ENCODE assay signal across 1 cellular context in genomic region chr1:145891587-145892485, GRCh38.
TF ChIP-seq lines count a peak whose summit lies in the region.

No MANE protein-coding gene starts in this region.

TF ChIP-seq in HEK293, 187 proteins besides CTCF, POLR2A, EP300 and RAD21 (continued from another document and continues in another):
- no peak for TF ChIP-seq ZSCAN5A (tag by site-specific recombination; IDR thresholded peaks at IDR 0.05)
- peak; percentile 71 for TF ChIP-seq ZNF692 (tag by site-specific recombination; IDR thresholded peaks at IDR 0.05)
- no peak for TF ChIP-seq ZNF221 (tag by site-specific recombination; IDR thresholded peaks at IDR 0.05; ENCODE audit: borderline replicate concordance)
- no peak; the same call in 1 of the 2 replicates for TF ChIP-seq ZNF610 (tag by site-specific recombination; IDR thresholded peaks at IDR 0.05; ENCODE audit: borderline replicate concordance)
- TF ChIP-seq ZNF2 (tag by site-specific recombination; IDR thresholded peaks at IDR 0.05) = peak; percentile 87
- no peak for TF ChIP-seq ZNF148 (tag by site-specific recombination; IDR thresholded peaks at IDR 0.05; ENCODE audit: borderline replicate concordance)
- no peak for TF ChIP-seq BCL11B (tag by site-specific recombination; IDR thresholded peaks at IDR 0.05; ENCODE audit: low read depth)
- TF ChIP-seq ZNF677 (tag by site-specific recombination; IDR thresholded peaks at IDR 0.05) = no peak
- TF ChIP-seq ZNF157 (tag by site-specific recombination; IDR thresholded peaks at IDR 0.05) = no peak
- peak; percentile 89 for TF ChIP-seq GLIS1 (tag by site-specific recombination; IDR thresholded peaks at IDR 0.05)
- TF ChIP-seq ZNF626 (tag by site-specific recombination; IDR thresholded peaks at IDR 0.05) = no peak
- TF ChIP-seq FEZF1 (tag by site-specific recombination; IDR thresholded peaks at IDR 0.05) = peak; percentile 44; the same call in 1 of the 2 replicates
- TF ChIP-seq ZSCAN16 (tag by site-specific recombination; IDR thresholded peaks at IDR 0.05) = no peak
- TF ChIP-seq ZNF433 (tag by site-specific recombination; IDR thresholded peaks at IDR 0.05; ENCODE audit: low read depth) = no peak
- TF ChIP-seq ZNF621 (tag by site-specific recombination; IDR thresholded peaks at IDR 0.05) = no peak
- no peak for TF ChIP-seq ZNF747 (tag by site-specific recombination; IDR thresholded peaks at IDR 0.05)
- TF ChIP-seq ZNF248 (tag by site-specific recombination; IDR thresholded peaks at IDR 0.05) = no peak
- TF ChIP-seq ZNF23 (tag by site-specific recombination; IDR thresholded peaks at IDR 0.05; ENCODE audit: borderline replicate concordance) = no peak
- no peak for TF ChIP-seq ZFP37 (tag by site-specific recombination; IDR thresholded peaks at IDR 0.05)
- TF ChIP-seq ZNF223 (tag by site-specific recombination; IDR thresholded peaks at IDR 0.05) = no peak
- no peak for TF ChIP-seq ZNF214 (tag by site-specific recombination; IDR thresholded peaks at IDR 0.05; ENCODE audit: borderline replicate concordance)
- no peak for TF ChIP-seq ZBTB11 (tag by site-specific recombination; conservative IDR thresholded peaks at IDR 0.05; ENCODE audit: low read depth)
- TF ChIP-seq ZNF19 (tag by site-specific recombination; IDR thresholded peaks at IDR 0.05; ENCODE audit: low read depth) = no peak
- no peak for TF ChIP-seq ZNF521 (tag by site-specific recombination; IDR thresholded peaks at IDR 0.05)
- no peak for TF ChIP-seq GFI1B (tag by site-specific recombination; IDR thresholded peaks at IDR 0.05)
- no peak for TF ChIP-seq BCL11A (tag by site-specific recombination; IDR thresholded peaks at IDR 0.05; ENCODE audit: low read depth)
- TF ChIP-seq ZNF830 (tag by site-specific recombination; IDR thresholded peaks at IDR 0.05; ENCODE audit: low read depth) = no peak
- no peak for TF ChIP-seq ZNF140 (tag by site-specific recombination; IDR thresholded peaks at IDR 0.05)
- no peak for TF ChIP-seq SETDB1 (IDR thresholded peaks at IDR 0.05; ENCODE audit: insufficient read length, low read length)
- peak; percentile 68; the same call in 1 of the 2 replicates for TF ChIP-seq INSM2 (tag by site-specific recombination; IDR thresholded peaks at IDR 0.05)
- no peak for TF ChIP-seq ZBTB20 (tag by site-specific recombination; IDR thresholded peaks at IDR 0.05)
- no peak for TF ChIP-seq ZFP41 (tag by site-specific recombination; IDR thresholded peaks at IDR 0.05; ENCODE audit: borderline replicate concordance)
- peak; percentile 73 for TF ChIP-seq ZEB2 (tag by site-specific recombination; IDR thresholded peaks at IDR 0.05)
- TF ChIP-seq KLF7 (tag by site-specific recombination; IDR thresholded peaks at IDR 0.05; ENCODE audit: borderline replicate concordance) = no peak; the same call in 1 of the 2 replicates
- peak; percentile 98 for TF ChIP-seq PRDM10 (tag by site-specific recombination; IDR thresholded peaks at IDR 0.05)
- TF ChIP-seq TRIM28 (IDR thresholded peaks at IDR 0.05; ENCODE audit: borderline replicate concordance, low read length) = peak; percentile 90
- TF ChIP-seq ZNF660 (tag by site-specific recombination; IDR thresholded peaks at IDR 0.05) = peak; percentile 91; the same call in 1 of the 2 replicates
- TF ChIP-seq ZNF707 (tag by site-specific recombination; IDR thresholded peaks at IDR 0.05) = no peak
- TF ChIP-seq ZNF302 (tag by site-specific recombination; IDR thresholded peaks at IDR 0.05; ENCODE audit: low read depth) = no peak
- TF ChIP-seq PRDM4 (tag by site-specific recombination; IDR thresholded peaks at IDR 0.05) = no peak
- TF ChIP-seq ZNF18 (tag by site-specific recombination; IDR thresholded peaks at IDR 0.05) = no peak
- no peak for TF ChIP-seq ZNF423 (tag by site-specific recombination; IDR thresholded peaks at IDR 0.05)
- peak; percentile 54 for TF ChIP-seq ZNF513 (tag by site-specific recombination; IDR thresholded peaks at IDR 0.05)
- TF ChIP-seq ZXDB (tag by site-specific recombination; IDR thresholded peaks at IDR 0.05) = peak; percentile 68
